In genomic region chr17:60153606-60154355, GRCh38 we compare ENCODE assay signal across 20 cellular contexts. TPM values are rescaled to one million over a fixed set of nuclear protein-coding genes. Genes with fewer than 3 reads are reported as not detected.
DNase-seq lines count a peak whose midpoint lies in the region; ATAC-seq and TF ChIP-seq lines count a peak whose summit lies in the region.
"Had no signal": no experiment of that assay in that cellular context is flagged by ENCODE, and none has a peak within 500 bp of the region (broad histone marks: within the 10 kb centered on the region; RNA-seq: fewer than 3 reads in every experiment).

No MANE protein-coding gene starts in this region.

- DNase-seq in Ammon's horn (ENCODE audit: low spot score) (peak; percentile 1), GM23338 (ENCODE audit: low spot score) (peak; percentile 2), ecto neural progenitor cell (ENCODE audit: low spot score) (peak; percentile 49), osteoblast (ENCODE audit: insufficient read length, low spot score, missing footprints) (peak; percentile 93), T-helper 17 cell (no peak), COLO668 (lab: John Stamatoyannopoulos, UW; ENCODE audit: unreplicated experiment) (no peak), NCI-H187 (lab: John Stamatoyannopoulos, UW) (no peak)
- DNase-seq: activated CD8-positive, alpha-beta memory T cell treated with anti-CD3 and anti-CD28 coated beads, Interleukin-2, amount 10 ng/mL, durations not matched to agents 7 days and 5 days; activated gamma-delta T cell; NCI-H1048; NCI-H2107; nephron progenitor cell; right cardiac atrium; stimulated activated CD4-positive, alpha-beta T cell treated with anti-CD3 and anti-CD28 coated beads, Interleukin-2, amount 100 ng/mL, for 24 hours had no signal

- H3K36me3 ChIP-seq in GM23338 (ENCODE audit: insufficient read depth), result no peaks in the 10 kb centered on the region
- no peaks in the 10 kb centered on the region for H3K36me3 ChIP-seq in osteoblast (ENCODE audit: insufficient read depth, low read length)
- H3K36me3 ChIP-seq: ascending aorta had no signal

- peaks cover 31% of the 10 kb centered on the region for H3K27me3 ChIP-seq in GM23338 (ENCODE audit: insufficient read depth)
- H3K27me3 ChIP-seq in osteoblast (ENCODE audit: insufficient read depth, low read length), result peaks cover 45% of the 10 kb centered on the region

- H3K9me2 ChIP-seq in GM23338 (ENCODE audit: insufficient read depth), result no peaks in the 10 kb centered on the region

- no peaks in the 10 kb centered on the region for H3K9me3 Mint-ChIP-seq in GM23338
- H3K9me3 Mint-ChIP-seq: nephron progenitor cell; T-helper 1 cell treated with Interleukin-12 subunit alpha and Interleukin-12 subunit beta and Interleukin-4 antibody, amounts not matched to agents 30 μg/mL and 1 μg/mL, for 36 hours had no signal

- H3K4me1 ChIP-seq in GM23338 (ENCODE audit: insufficient read depth), result peaks cover 37% of the 10 kb centered on the region
- peaks cover 14% of the 10 kb centered on the region for H3K4me1 ChIP-seq in osteoblast (ENCODE audit: insufficient read depth, low read length)

- ATAC-seq in GM23338 (no peak), GM18907 (IDR thresholded peaks at IDR 0.05; ENCODE audit: unreplicated experiment) (no peak), T-helper 17 cell (no peak)
- ATAC-seq: activated CD8-positive, alpha-beta memory T cell treated with anti-CD3 and anti-CD28 coated beads, Interleukin-2, amount 10 ng/mL, durations not matched to agents 7 days and 5 days; K562 had no signal

- H3K4me1 Mint-ChIP-seq in GM23338 (peaks cover 44% of the 10 kb centered on the region), T-helper 17 cell (peaks cover 15% of the 10 kb centered on the region)

- H4K20me1 ChIP-seq in GM23338 (replicated peaks; ENCODE audit: insufficient read depth) (no peaks in the 10 kb centered on the region), osteoblast (ENCODE audit: insufficient read depth, low read length) (peaks cover 3% of the 10 kb centered on the region)

- H3K27me3 Mint-ChIP-seq in GM23338 (ENCODE audit: insufficient read depth, low read depth, poor library complexity), result peaks cover 40% of the 10 kb centered on the region
- H3K27me3 Mint-ChIP-seq in T-helper 17 cell, result peaks cover 72% of the 10 kb centered on the region

- H3K4me3 ChIP-seq in GM23338 (no peak overlapping the region), osteoblast (ENCODE audit: insufficient read depth, low read length) (no peak overlapping the region)
- H3K4me3 ChIP-seq: ascending aorta, K562 had no signal

- no peak overlapping the region for H3K27ac Mint-ChIP-seq in GM23338
- H3K27ac Mint-ChIP-seq in T-helper 17 cell, result no peak overlapping the region
- H3K27ac Mint-ChIP-seq: activated CD8-positive, alpha-beta memory T cell treated with anti-CD3 and anti-CD28 coated beads, Interleukin-2, amount 10 ng/mL, durations not matched to agents 7 days and 5 days; T-helper 1 cell treated with Interleukin-12 subunit alpha and Interleukin-12 subunit beta and Interleukin-4 antibody, amounts not matched to agents 30 μg/mL and 1 μg/mL, for 36 hours had no signal

- H3K4me3 Mint-ChIP-seq in GM23338 (no peak overlapping the region; the same call in 2 of the 3 replicates), T-helper 17 cell (no peak overlapping the region)
- H3K4me3 Mint-ChIP-seq: activated CD8-positive, alpha-beta memory T cell treated with anti-CD3 and anti-CD28 coated beads, Interleukin-2, amount 10 ng/mL, durations not matched to agents 7 days and 5 days; nephron progenitor cell; T-helper 1 cell treated with Interleukin-12 subunit alpha and Interleukin-12 subunit beta and Interleukin-4 antibody, amounts not matched to agents 30 μg/mL and 1 μg/mL, for 36 hours had no signal

- H3K4me2 ChIP-seq in GM23338 (no peak overlapping the region), osteoblast (ENCODE audit: insufficient read depth, low read length) (peak overlapping the region; percentile 55)

- peaks cover 8% of the 10 kb centered on the region for H3F3A ChIP-seq in GM23338 (replicated peaks; ENCODE audit: low read depth)

- H3K79me2 ChIP-seq in GM23338 (replicated peaks; ENCODE audit: insufficient read depth) (no peaks in the 10 kb centered on the region), osteoblast (ENCODE audit: insufficient read depth, low read length) (no peaks in the 10 kb centered on the region)

- H3K9me3 ChIP-seq in osteoblast (ENCODE audit: low read depth, low read length) (no peaks in the 10 kb centered on the region), T-helper 17 cell (ENCODE audit: control insufficient read depth, low read length, poor library complexity, severe bottlenecking) (no peaks in the 10 kb centered on the region)
- H3K9me3 ChIP-seq: ascending aorta had no signal

- no peak overlapping the region for H3K27ac ChIP-seq in GM23338 (ENCODE audit: low read depth)
- H3K27ac ChIP-seq in osteoblast (ENCODE audit: low read depth, low read length), result no peak overlapping the region
- H3K27ac ChIP-seq: ascending aorta, epithelial cell of prostate, HL-60 had no signal

- H3K36me3 Mint-ChIP-seq in GM23338 (ENCODE audit: low read depth), result no peaks in the 10 kb centered on the region
- H3K36me3 Mint-ChIP-seq in T-helper 17 cell (ENCODE audit: low read depth), result peaks cover 10% of the 10 kb centered on the region

- H2AFZ ChIP-seq in GM23338 (no peak overlapping the region), osteoblast (ENCODE audit: low read length) (no peak overlapping the region)

- TF ChIP-seq CTCF in GM23338 (conservative IDR thresholded peaks at IDR 0.05; ENCODE audit: low read depth in 2 of 2) (no peak), osteoblast (IDR thresholded peaks at IDR 0.05; ENCODE audit: extremely low read depth, low read depth, low read length) (no peak)

TF ChIP-seq in GM23338, 12 proteins besides CTCF, POLR2A, EP300 and RAD21 (continues in another document):
- no peak for TF ChIP-seq POLR2AphosphoS5 (IDR thresholded peaks at IDR 0.05; ENCODE audit: low read depth)
- TF ChIP-seq EZH2phosphoT487 (IDR thresholded peaks at IDR 0.05; ENCODE audit: unreplicated experiment), result no peak
- no peak for TF ChIP-seq ETS1 (IDR thresholded peaks at IDR 0.05)
- no peak for TF ChIP-seq ZNF331 (CRISPR knock-in tag; IDR thresholded peaks at IDR 0.05; ENCODE audit: low read depth)
- no peak for TF ChIP-seq EZH2 (IDR thresholded peaks at IDR 0.05; ENCODE audit: low read depth, unreplicated experiment)
- no peak for TF ChIP-seq ZNF114 (CRISPR knock-in tag; IDR thresholded peaks at IDR 0.05)
- no peak for TF ChIP-seq NANOG (IDR thresholded peaks at IDR 0.05; ENCODE audit: borderline replicate concordance)
- TF ChIP-seq CREB1 (CRISPR knock-in tag; IDR thresholded peaks at IDR 0.05; ENCODE audit: low read depth), result no peak
- TF ChIP-seq REST (IDR thresholded peaks at IDR 0.05; ENCODE audit: unreplicated experiment), result no peak

RNA-seq across cellular contexts. Expression of gene CA4, which starts 4.0 kb away (rescaled TPM):
- 4.9 and 8.2 TPM in 2 replicates for total RNA-seq in GM23338 (2014; rRNA removed; shearing (Covaris generic))
- polyA plus RNA-seq in GM23338 (2016; fragmentation: Nextera tagmentation; extraction: Ambion mirVana), result 7.6 and 9.4 TPM in 2 replicates
- total RNA-seq in osteoblast (not detected in 2 replicates), T-helper 17 cell (not detected)
- total RNA-seq: activated CD8-positive, alpha-beta memory T cell treated with anti-CD3 and anti-CD28 coated beads, Interleukin-2, amount 10 ng/mL, durations not matched to agents 7 days and 5 days had no signal

Comparison
In these comparisons a context has a peak if more than half of its experiments do, and no peak if none do; other contexts are left out.
1. DNase-seq: peak in Ammon's horn (single experiment), GM23338 (single experiment), ecto neural progenitor cell (single experiment) and osteoblast (single experiment); none in T-helper 17 cell (0 of 3), COLO668 (single experiment) and NCI-H187 (0 of 2).